ENCODE assay signal across 8 cellular contexts in the genomic region with DNA sequence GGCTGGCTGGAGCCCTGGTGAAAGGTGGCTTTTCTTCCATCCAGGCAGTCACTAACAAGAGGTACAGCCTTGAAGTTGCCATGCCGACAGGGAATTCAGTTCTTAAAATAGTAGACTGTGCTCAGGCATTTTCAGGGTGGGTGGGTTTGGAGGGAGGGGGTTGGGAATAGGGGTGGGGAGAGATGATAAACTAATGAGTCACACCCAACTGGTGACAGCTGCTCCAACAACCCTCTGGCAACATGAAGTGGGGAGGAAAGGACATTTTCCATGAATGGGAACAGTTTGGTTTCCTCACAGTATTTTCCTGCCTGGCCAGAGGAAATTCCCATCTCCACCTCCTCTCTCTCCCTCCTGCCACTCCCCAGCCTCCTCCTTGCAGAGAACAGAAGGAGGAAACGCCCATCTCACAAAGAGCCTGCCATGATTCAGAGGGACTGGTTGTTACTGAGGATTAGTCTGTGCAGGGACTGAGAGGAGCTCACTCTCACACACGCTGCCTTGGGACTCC.
DNase-seq lines count a peak whose midpoint lies in the region; ATAC-seq and TF ChIP-seq lines count a peak whose summit lies in the region.
"Had no signal": no experiment of that assay in that cellular context is flagged by ENCODE, and none has a peak within 500 bp of the region (broad histone marks: within the 10 kb centered on the region; RNA-seq: fewer than 3 reads in every experiment).

No MANE protein-coding gene starts in this region.

- H3K27ac ChIP-seq in HUES64 (ENCODE audit: low read depth, low read length) (peak overlapping the region; percentile 42; the same call in 1 of the 2 replicates), adrenal gland (peak overlapping the region in 1 of 5 donors; percentile 3), right cardiac atrium (ENCODE audit: low read length) (no peak overlapping the region), thoracic aorta (peak overlapping the region; percentile 51 to 65), prostate gland (no peak overlapping the region)
- H3K27ac ChIP-seq in CD4-positive, alpha-beta T cell (ENCODE audit: low read depth, low read length) = no peak overlapping the region

- peak in 4 of 7 donors; percentile 19 to 53 (median 38) for DNase-seq in adrenal gland
- DNase-seq in right cardiac atrium = peak in 2 of 3 donors; percentile 66 to 71
- peak; percentile 51 for DNase-seq in thoracic aorta (ENCODE audit: low spot score)
- DNase-seq in prostate gland (ENCODE audit: low spot score) = no peak
- no peak for DNase-seq in CD4-positive, alpha-beta T cell
- DNase-seq: central memory CD4-positive, alpha-beta T cell had no signal

- no peak overlapping the region for H3K9ac ChIP-seq in HUES64 (ENCODE audit: low read depth, low read length)

- H3K4me3 ChIP-seq in HUES64 (ENCODE audit: low read length) (no peak overlapping the region), adrenal gland (no peak overlapping the region), right cardiac atrium (ENCODE audit: low read length) (no peak overlapping the region), thoracic aorta (no peak overlapping the region), prostate gland (no peak overlapping the region)

- no peaks in the 10 kb centered on the region for H3K9me3 Mint-ChIP-seq in CD4-positive, alpha-beta T cell

- intact Hi-C loops in adrenal gland (cut with DNase I) = loop anchor here in 1 of 2 donors (10.0 kb wide), 1 partner anchor 551 kb away; no protein-coding TSS in a partner anchor
- intact Hi-C loops in right cardiac atrium (cut with DNase I) = loop anchor here in 2 of 4 donors (10.0 kb wide), 2 partner anchors 541 to 551 kb away; no protein-coding TSS in a partner anchor
- intact Hi-C loops in prostate gland (cut with DNase I) = no loop called here
- intact Hi-C loops in CD4-positive, alpha-beta T cell (cut with DNase I, micrococcal nuclease) = no loop called here

- H3K27me3 Mint-ChIP-seq in CD4-positive, alpha-beta T cell = no peaks in the 10 kb centered on the region

- no peak overlapping the region for H3K27ac Mint-ChIP-seq in CD4-positive, alpha-beta T cell

- H3K36me3 Mint-ChIP-seq in CD4-positive, alpha-beta T cell (ENCODE audit: low read depth) = no peaks in the 10 kb centered on the region

- TF ChIP-seq POLR2A in adrenal gland (IDR thresholded peaks at IDR 0.05) = no peak
- no peak for TF ChIP-seq POLR2A in prostate gland (IDR thresholded peaks at IDR 0.05)

- H3K4me1 ChIP-seq in HUES64 (ENCODE audit: insufficient read depth, low read length) (peaks cover 30% of the 10 kb centered on the region), adrenal gland (replicated peaks in 1 of 2) (peaks cover 6 to 12% of the 10 kb centered on the region in 2 donors), right cardiac atrium (ENCODE audit: control insufficient read depth, insufficient read depth, low read length) (no peaks in the 10 kb centered on the region), thoracic aorta (ENCODE audit: control insufficient read depth in 1 of 2, low read depth in 2 of 2) (peaks cover 0 to 20% of the 10 kb centered on the region in 2 donors), prostate gland (replicated peaks) (no peaks in the 10 kb centered on the region)

- H3K27me3 ChIP-seq in HUES64 (ENCODE audit: insufficient read depth, low read length) (no peaks in the 10 kb centered on the region), adrenal gland (no peaks in the 10 kb centered on the region), right cardiac atrium (ENCODE audit: control insufficient read depth, insufficient read depth) (no peaks in the 10 kb centered on the region), thoracic aorta (replicated peaks; ENCODE audit: insufficient read depth) (no peaks in the 10 kb centered on the region), prostate gland (replicated peaks; ENCODE audit: insufficient read depth) (no peaks in the 10 kb centered on the region)
- H3K27me3 ChIP-seq in CD4-positive, alpha-beta T cell (ENCODE audit: control insufficient read depth, insufficient read depth, low read length) = no peaks in the 10 kb centered on the region

- H3K4me1 Mint-ChIP-seq in CD4-positive, alpha-beta T cell (ENCODE audit: low read depth) = peaks cover 7% of the 10 kb centered on the region

- no peaks in the 10 kb centered on the region for H3K36me3 ChIP-seq in HUES64 (ENCODE audit: insufficient read depth, low read length)
- H3K36me3 ChIP-seq in adrenal gland (replicated peaks in 1 of 2) = no peaks in the 10 kb centered on the region
- H3K36me3 ChIP-seq in thoracic aorta = no peaks in the 10 kb centered on the region
- H3K36me3 ChIP-seq in prostate gland = no peaks in the 10 kb centered on the region

- POLR2A ChIA-PET in CD4-positive, alpha-beta T cell (lab: Charles Lee) = no interaction called here

- WGBS in HUES64 = 18% methylated on average over 3 of the region's 3 CpGs
- WGBS in adrenal gland, 4 donors = 19 to 36% (median 27%) methylated on average over 3 of the region's 3 CpGs
- 21% methylated on average over 3 of the region's 3 CpGs for WGBS in right cardiac atrium
- WGBS in prostate gland = 29% methylated on average over 3 of the region's 3 CpGs

- ATAC-seq in right cardiac atrium = peak; percentile 86 to 95
- ATAC-seq in thoracic aorta (ENCODE audit: insufficient number of reproducible peaks, low FRiP score, low read depth) = peak; percentile 79
- no peak for ATAC-seq in GM21723 (IDR thresholded peaks at IDR 0.05; ENCODE audit: unreplicated experiment)
- ATAC-seq in CD4-positive, alpha-beta T cell (ENCODE audit: poor library complexity) = no peak

- no peak for TF ChIP-seq CTCF in adrenal gland (IDR thresholded peaks at IDR 0.05)
- TF ChIP-seq CTCF in thoracic aorta (IDR thresholded peaks at IDR 0.05) = no peak
- TF ChIP-seq CTCF in prostate gland (IDR thresholded peaks at IDR 0.05) = no peak
- TF ChIP-seq CTCF in CD4-positive, alpha-beta T cell (IDR thresholded peaks at IDR 0.05) = no peak

- CTCF ChIA-PET in CD4-positive, alpha-beta T cell (lab: Charles Lee) = interaction anchor here (0.5 kb wide), 1 partner anchor 282 kb away, joined by 3 read pairs; no protein-coding TSS in a partner anchor

- no peak overlapping the region for H3K4me3 Mint-ChIP-seq in CD4-positive, alpha-beta T cell

- H3K9me3 ChIP-seq in HUES64 (ENCODE audit: insufficient read depth, low read depth, low read length) (no peaks in the 10 kb centered on the region), adrenal gland (replicated peaks in 1 of 3) (no peaks in the 10 kb centered on the region), right cardiac atrium (ENCODE audit: control insufficient read depth, low read length) (no peaks in the 10 kb centered on the region), thoracic aorta (no peaks in the 10 kb centered on the region), prostate gland (no peaks in the 10 kb centered on the region)
- no peaks in the 10 kb centered on the region for H3K9me3 ChIP-seq in CD4-positive, alpha-beta T cell (ENCODE audit: control insufficient read depth, low read length)

Comparison
In these comparisons a context has a peak if more than half of its experiments do, and no peak if none do; other contexts are left out.
1. H3K27ac ChIP-seq: peak in HUES64 (single experiment) and thoracic aorta (2 of 2); none in right cardiac atrium (single experiment), prostate gland (0 of 2) and CD4-positive, alpha-beta T cell (single experiment).
2. DNase-seq: peak in adrenal gland (4 of 7), right cardiac atrium (2 of 3) and thoracic aorta (single experiment); none in prostate gland (single experiment) and CD4-positive, alpha-beta T cell (0 of 10).
3. ATAC-seq: peak in right cardiac atrium (2 of 2) and thoracic aorta (single experiment); none in GM21723 (single experiment) and CD4-positive, alpha-beta T cell (single experiment).